ENCODE assay signal across 1 cellular context in the genomic region with DNA sequence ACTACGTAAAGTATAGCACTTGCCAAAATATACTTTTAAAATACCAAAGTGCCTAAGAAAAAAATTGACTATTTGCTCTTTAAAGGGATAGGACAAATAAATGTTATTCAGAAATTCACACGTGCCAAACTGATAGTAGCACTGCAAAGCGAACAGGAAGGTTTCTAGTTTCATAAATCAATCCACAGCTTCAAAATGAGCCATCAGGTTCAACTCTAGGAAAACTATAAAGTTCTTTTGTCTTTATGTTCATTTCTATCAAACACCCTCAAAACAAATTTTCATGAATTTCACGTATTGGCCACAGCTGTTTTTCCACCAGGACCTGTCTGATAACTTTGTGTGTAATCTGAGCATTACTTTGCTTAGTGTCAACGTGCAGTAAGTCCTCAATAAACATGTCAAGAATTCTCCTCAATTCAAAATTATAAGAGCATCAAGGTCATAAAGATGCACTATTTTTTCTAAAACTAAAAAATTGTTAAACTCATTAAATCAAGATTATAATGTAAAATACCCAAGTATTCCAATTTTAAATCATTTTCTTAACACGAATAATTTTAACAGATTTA.
TF ChIP-seq lines count a peak whose summit lies in the region.

No MANE protein-coding gene starts in this region.

TF ChIP-seq in K562, 482 proteins besides CTCF, POLR2A, EP300 and RAD21:
- no peak for TF ChIP-seq TEAD4 (IDR thresholded peaks at IDR 0.05; ENCODE audit: low read length)
- no peak for TF ChIP-seq TEAD4 (CRISPR knock-in tag; IDR thresholded peaks at IDR 0.05; ENCODE audit: borderline replicate concordance)
- peak; percentile 70 for TF ChIP-seq MEIS2 (IDR thresholded peaks at IDR 0.05; ENCODE audit: partially characterized antibody)
